30 cellular contexts compared by ENCODE assay signal in the genomic region with DNA sequence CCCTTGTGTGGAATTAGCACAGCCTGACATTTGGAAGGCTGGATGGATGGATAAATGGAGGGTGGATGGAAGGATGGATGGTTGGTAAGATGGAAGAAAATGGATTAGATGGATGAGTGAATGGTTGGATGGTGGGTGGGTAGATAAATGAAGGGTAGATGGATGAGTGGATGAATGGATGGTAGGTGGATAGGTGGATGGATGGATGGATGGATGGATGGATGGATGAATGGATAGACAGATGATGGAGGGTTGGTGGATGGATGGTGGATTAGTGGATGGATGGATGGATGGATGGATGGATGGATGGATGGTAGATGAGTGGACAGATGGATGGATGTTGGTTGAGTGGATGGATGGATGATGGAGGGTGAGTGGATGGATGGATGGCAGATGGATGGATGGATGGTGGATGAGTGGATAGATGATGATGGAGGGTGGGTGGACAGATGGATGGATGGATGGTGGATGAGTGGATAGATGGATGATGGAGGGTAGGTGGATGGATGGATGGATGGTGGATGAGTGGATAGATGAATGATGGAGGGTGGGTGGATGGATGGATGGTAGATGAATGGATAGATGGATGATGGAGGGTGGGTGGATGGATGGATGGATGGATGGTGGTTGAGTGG.
"Had no signal": no experiment of that assay in that cellular context is flagged by ENCODE, and none has a peak within 500 bp of the region (broad histone marks: within the 10 kb centered on the region; RNA-seq: fewer than 3 reads in every experiment).

No MANE protein-coding gene starts in this region.

- H3K4me1 ChIP-seq: adrenal gland, esophagus muscularis mucosa, foreskin keratinocyte, heart left ventricle had no signal

- H3K36me3 Mint-ChIP-seq: activated CD4-positive, alpha-beta memory T cell treated with anti-CD3 and anti-CD28 coated beads for 36 hours; activated CD8-positive, alpha-beta memory T cell treated with anti-CD3 and anti-CD28 coated beads, Interleukin-2, amount 10 ng/mL, durations not matched to agents 7 days and 5 days; activated naive CD4-positive, alpha-beta T cell treated with anti-CD3 and anti-CD28 coated beads, Interleukin-2, amount 10 ng/mL, durations not matched to agents 7 days and 5 days; activated naive CD4-positive, alpha-beta T cell treated with anti-CD3 and anti-CD28 coated beads, Interleukin-2, amount 50 U/mL, for 72 hours had no signal

- H3K4me3 Mint-ChIP-seq: activated CD4-positive, alpha-beta memory T cell treated with anti-CD3 and anti-CD28 coated beads for 36 hours; activated CD4-positive, alpha-beta T cell treated with anti-CD3 and anti-CD28 coated beads for 36 hours; activated CD4-positive, alpha-beta T cell treated with anti-CD3 and anti-CD28 coated beads, Interleukin-2, amount 10 ng/mL, durations not matched to agents 24 days and 14 days; activated CD8-positive, alpha-beta memory T cell treated with anti-CD3 and anti-CD28 coated beads, Interleukin-2, amount 10 ng/mL, durations not matched to agents 7 days and 5 days; activated CD8-positive, alpha-beta T cell treated with anti-CD3 and anti-CD28 coated beads, Interleukin-2, amount 10 ng/mL, durations not matched to agents 7 days and 5 days; activated naive CD4-positive, alpha-beta T cell treated with anti-CD3 and anti-CD28 coated beads, Interleukin-2, amount 10 ng/mL, durations not matched to agents 7 days and 5 days; effector memory CD8-positive, alpha-beta T cell had no signal

- H3K4me1 Mint-ChIP-seq: activated CD4-positive, alpha-beta T cell treated with anti-CD3 and anti-CD28 coated beads for 36 hours; activated CD4-positive, alpha-beta T cell treated with anti-CD3 and anti-CD28 coated beads, Interleukin-2, amount 10 ng/mL, durations not matched to agents 24 days and 14 days; activated CD8-positive, alpha-beta memory T cell treated with anti-CD3 and anti-CD28 coated beads, Interleukin-2, amount 10 ng/mL, durations not matched to agents 7 days and 5 days; activated naive CD4-positive, alpha-beta T cell treated with anti-CD3 and anti-CD28 coated beads, Interleukin-2, amount 10 ng/mL, durations not matched to agents 7 days and 5 days had no signal

- H3K4me3 ChIP-seq: adrenal gland, body of pancreas, esophagus muscularis mucosa, gastrocnemius medialis, heart left ventricle had no signal

- H3K27ac Mint-ChIP-seq: activated CD4-positive, alpha-beta memory T cell treated with anti-CD3 and anti-CD28 coated beads for 36 hours; activated CD4-positive, alpha-beta T cell treated with anti-CD3 and anti-CD28 coated beads for 36 hours; activated CD4-positive, alpha-beta T cell treated with anti-CD3 and anti-CD28 coated beads, Interleukin-2, amount 10 ng/mL, durations not matched to agents 24 days and 14 days; activated CD8-positive, alpha-beta memory T cell treated with anti-CD3 and anti-CD28 coated beads, Interleukin-2, amount 10 ng/mL, durations not matched to agents 7 days and 5 days; activated CD8-positive, alpha-beta T cell treated with anti-CD3 and anti-CD28 coated beads, Interleukin-2, amount 10 ng/mL, durations not matched to agents 7 days and 5 days; activated naive CD4-positive, alpha-beta T cell treated with anti-CD3 and anti-CD28 coated beads, Interleukin-2, amount 10 ng/mL, durations not matched to agents 7 days and 5 days; activated naive CD4-positive, alpha-beta T cell treated with anti-CD3 and anti-CD28 coated beads, Interleukin-2, amount 50 U/mL, for 72 hours; effector memory CD8-positive, alpha-beta T cell had no signal

- H3K9me3 Mint-ChIP-seq: activated CD4-positive, alpha-beta memory T cell treated with anti-CD3 and anti-CD28 coated beads for 36 hours; activated naive CD4-positive, alpha-beta T cell treated with anti-CD3 and anti-CD28 coated beads, Interleukin-2, amount 10 ng/mL, durations not matched to agents 7 days and 5 days had no signal

- ATAC-seq: activated CD4-positive, alpha-beta T cell treated with anti-CD3 and anti-CD28 coated beads for 36 hours; activated CD8-positive, alpha-beta memory T cell treated with anti-CD3 and anti-CD28 coated beads, Interleukin-2, amount 10 ng/mL, durations not matched to agents 7 days and 5 days; activated CD8-positive, alpha-beta T cell treated with anti-CD3 and anti-CD28 coated beads, Interleukin-2, amount 10 ng/mL, durations not matched to agents 7 days and 5 days; activated naive CD4-positive, alpha-beta T cell treated with anti-CD3 and anti-CD28 coated beads, Interleukin-2, amount 50 U/mL, for 72 hours; body of pancreas; effector memory CD8-positive, alpha-beta T cell; foreskin keratinocyte; gastrocnemius medialis; heart left ventricle had no signal

- H3K27me3 ChIP-seq: body of pancreas, foreskin keratinocyte had no signal

- FAIRE-seq: colon had no signal

- H3K9me3 ChIP-seq: adrenal gland, body of pancreas, esophagus muscularis mucosa, gastrocnemius medialis, heart left ventricle had no signal

- DNase-seq: activated CD4-positive, alpha-beta memory T cell treated with anti-CD3 and anti-CD28 coated beads for 36 hours; activated CD4-positive, alpha-beta T cell treated with anti-CD3 and anti-CD28 coated beads for 36 hours; activated CD4-positive, CD25-positive, alpha-beta regulatory T cell; activated CD4-positive, CD25-positive, alpha-beta regulatory T cell treated with anti-CD3 and anti-CD28 coated beads, Interleukin-2, amount 50 U/mL, for 72 hours; activated CD8-positive, alpha-beta memory T cell treated with anti-CD3 and anti-CD28 coated beads, Interleukin-2, amount 10 ng/mL, durations not matched to agents 7 days and 5 days; activated CD8-positive, alpha-beta memory T cell treated with anti-CD3 and anti-CD28 coated beads, Interleukin-2, amount 50 U/mL, for 4 hours; activated gamma-delta T cell; activated naive CD4-positive, alpha-beta T cell; activated naive CD4-positive, alpha-beta T cell treated with anti-CD3 and anti-CD28 coated beads, Interleukin-2, amount 10 ng/mL, durations not matched to agents 7 days and 5 days; activated T-cell treated with anti-CD3 and anti-CD28 coated beads, Interleukin-2, amount 50 U/mL, for 1 hour; activated T-cell treated with anti-CD3 and anti-CD28 coated beads, Interleukin-2, amount 50 U/mL, for 48 hours; amygdala; aorta; body of pancreas; caudate nucleus; cortex of kidney; dermis blood vessel endothelial cell; effector CD4-positive, alpha-beta T cell; effector memory CD8-positive, alpha-beta T cell; erythroblast; foreskin keratinocyte; gastrocnemius medialis; glutamatergic neuron; heart left ventricle had no signal

- H3K36me3 ChIP-seq: adrenal gland, esophagus muscularis mucosa, gastrocnemius medialis, heart left ventricle had no signal

- H3K27ac ChIP-seq: adrenal gland, body of pancreas, esophagus muscularis mucosa, foreskin keratinocyte, gastrocnemius medialis, heart left ventricle had no signal

- H3K27me3 Mint-ChIP-seq: activated CD4-positive, alpha-beta T cell treated with anti-CD3 and anti-CD28 coated beads, Interleukin-2, amount 10 ng/mL, durations not matched to agents 24 days and 14 days; activated CD8-positive, alpha-beta memory T cell treated with anti-CD3 and anti-CD28 coated beads, Interleukin-2, amount 10 ng/mL, durations not matched to agents 7 days and 5 days; activated naive CD4-positive, alpha-beta T cell treated with anti-CD3 and anti-CD28 coated beads, Interleukin-2, amount 10 ng/mL, durations not matched to agents 7 days and 5 days had no signal
